Comparison of ENCODE assay signal across 1 cellular context in genomic region chrX:8960809-8961413, GRCh38.
TF ChIP-seq lines count a peak whose summit lies in the region.

No MANE protein-coding gene starts in this region.

TF ChIP-seq in WTC11, 78 proteins besides CTCF, POLR2A, EP300 and RAD21 (continued from another document):
- TF ChIP-seq ZNF121 (CRISPR knock-in tag; IDR thresholded peaks at IDR 0.05), result no peak
- TF ChIP-seq ZNF232 (CRISPR knock-in tag; IDR thresholded peaks at IDR 0.05), result no peak
